ENCODE assay signal across 9 cellular contexts in genomic region chr16:53931946-53932345, GRCh38.
"Had no signal": no experiment of that assay in that cellular context is flagged by ENCODE, and none has a peak within 500 bp of the region (broad histone marks: within the 10 kb centered on the region; RNA-seq: fewer than 3 reads in every experiment).

No MANE protein-coding gene starts in this region.

- H3K9ac ChIP-seq: GM23248 had no signal

- H3K4me2 ChIP-seq: GM23338 had no signal

- H3K27ac ChIP-seq: GM23248 had no signal

- H3K27ac Mint-ChIP-seq: GM23338, H9, HFFc6 had no signal

- H3K4me3 ChIP-seq: GM23248, GM23338, HAP-1 had no signal

- H3K4me3 Mint-ChIP-seq: GM23338, H9, HFFc6 had no signal

- H3K9me3 Mint-ChIP-seq: GM23338, H9, HFFc6 had no signal

- H3K9me3 ChIP-seq: HAP-1 had no signal

- H2AFZ ChIP-seq: GM23248, GM23338 had no signal

- DNase-seq: GM23248, GOT3, H7, H9, HCEC 1CT, HFFc6 had no signal

- H3K36me3 ChIP-seq: HAP-1 had no signal

- ATAC-seq: GM23338, HCT116 had no signal
